11 cellular contexts compared by ENCODE assay signal in genomic region chr6:96794980-96795379, GRCh38. TPM values are rescaled to one million over a fixed set of nuclear protein-coding genes. Genes with fewer than 3 reads are reported as not detected.
DNase-seq lines count a peak whose midpoint lies in the region; ATAC-seq and TF ChIP-seq lines count a peak whose summit lies in the region.
"Had no signal": no experiment of that assay in that cellular context is flagged by ENCODE, and none has a peak within 500 bp of the region (broad histone marks: within the 10 kb centered on the region; RNA-seq: fewer than 3 reads in every experiment).

No MANE protein-coding gene starts in this region.

- TF ChIP-seq CTCF in HFF-Myc (IDR thresholded peaks at IDR 0.05; ENCODE audit: low read depth, low read length, missing control alignments), result no peak
- no peak for TF ChIP-seq CTCF in fibroblast of villous mesenchyme (IDR thresholded peaks at IDR 0.05; ENCODE audit: insufficient read depth, low read depth, low read length)
- TF ChIP-seq CTCF in GM13977 (IDR thresholded peaks at IDR 0.05; ENCODE audit: extremely low read depth, insufficient read depth, missing control alignments), result no peak

- DNase-seq in HFF-Myc (ENCODE audit: extremely low read depth, low read depth) (peak; percentile 1), fibroblast of villous mesenchyme (ENCODE audit: low read depth) (peak; percentile 67), AG20443 (ENCODE audit: low spot score) (no peak), GM13977 (ENCODE audit: low spot score) (no peak), MV-4-11 (lab: John Stamatoyannopoulos, UW) (no peak), GF-D8 (lab: John Stamatoyannopoulos, UW) (no peak)
- DNase-seq: dorsolateral prefrontal cortex, GDM1, T-helper 9 cell had no signal

- peak; percentile 27 for ATAC-seq in GM18505 (IDR thresholded peaks at IDR 0.05; ENCODE audit: unreplicated experiment)
- peak; percentile 20 for ATAC-seq in HG03442 (IDR thresholded peaks at IDR 0.05; ENCODE audit: unreplicated experiment)

- TF ChIP-seq POLR2A in GM18505 (IDR thresholded peaks at IDR 0.05; ENCODE audit: borderline replicate concordance, extremely low read depth, insufficient read depth, insufficient read length), result no peak

- in situ Hi-C loops in GM13977 (cut with MboI; ENCODE audit: low pct_unique_long_range_greater_than_20kb, low sequenced_read_pairs, unreplicated experiment), result no loop called here

- H3K4me3 ChIP-seq in HFF-Myc (replicated peaks; ENCODE audit: low read depth, low read length) (no peak overlapping the region), fibroblast of villous mesenchyme (ENCODE audit: low read depth, low read length) (no peak overlapping the region)
- H3K4me3 ChIP-seq: dorsolateral prefrontal cortex had no signal

RNA-seq across cellular contexts. Expression of gene GPR63, which starts 42.3 kb away (rescaled TPM):
- under 0.01 and 0.32 TPM in 2 replicates for total RNA-seq in fibroblast of villous mesenchyme

Comparison
In these comparisons a context has a peak if more than half of its experiments do, and no peak if none do; other contexts are left out.
1. DNase-seq: peak in HFF-Myc (single experiment) and fibroblast of villous mesenchyme (single experiment); none in AG20443 (single experiment), GM13977 (single experiment), MV-4-11 (single experiment) and GF-D8 (single experiment).